In genomic region chr19:18633321-18633720, GRCh38 we compare ENCODE assay signal across 21 cellular contexts. TPM values are rescaled to one million over a fixed set of nuclear protein-coding genes. Genes with fewer than 3 reads are reported as not detected.
DNase-seq lines count a peak whose midpoint lies in the region; ATAC-seq and TF ChIP-seq lines count a peak whose summit lies in the region.
"Had no signal": no experiment of that assay in that cellular context is flagged by ENCODE, and none has a peak within 500 bp of the region (broad histone marks: within the 10 kb centered on the region; RNA-seq: fewer than 3 reads in every experiment).

No MANE protein-coding gene starts in this region.

- DNase-seq in NCI-H2029 (lab: John Stamatoyannopoulos, UW) (peak; percentile 48), NCI-H2029 treated with DMSO at 0.1 percent for 48 hours (lab: John Stamatoyannopoulos, UW) (no peak), NCI-H2171 (lab: John Stamatoyannopoulos, UW) (peak; percentile 43), SHP77 treated with DMSO at 0.1 percent for 48 hours (lab: John Stamatoyannopoulos, UW) (peak; percentile 76), osteoblast (ENCODE audit: insufficient read length, low spot score, missing footprints) (peak; percentile 6), cerebellar cortex (ENCODE audit: low spot score) (no peak)
- DNase-seq: activated CD4-positive, alpha-beta T cell treated with anti-CD3 and anti-CD28 coated beads, Interleukin-2, amount 50 U/mL, for 1 hour; activated CD8-positive, alpha-beta memory T cell treated with anti-CD3 and anti-CD28 coated beads, Interleukin-2, amount 50 U/mL, for 48 hours; activated effector memory CD4-positive, alpha-beta T cell treated with Interleukin-2 at 50 U/mL for 16 hours; BE2C; dorsolateral prefrontal cortex; kidney glomerular epithelial cell; mesenchymal stem cell; naive thymus-derived CD4-positive, alpha-beta T cell; stimulated activated CD4-positive, alpha-beta T cell treated with anti-CD3 and anti-CD28 coated beads, Interleukin-2, amount 100 ng/mL, for 48 hours; stomach had no signal

- no peak overlapping the region for H2AFZ ChIP-seq in osteoblast (ENCODE audit: low read length)

- H3K79me2 ChIP-seq in osteoblast (ENCODE audit: insufficient read depth, low read length), result peaks cover 17% of the 10 kb centered on the region

- ATAC-seq in HG03469 (IDR thresholded peaks at IDR 0.05; ENCODE audit: unreplicated experiment) (no peak), HG03457 (IDR thresholded peaks at IDR 0.05; ENCODE audit: unreplicated experiment) (no peak)
- ATAC-seq: GM12878; naive thymus-derived CD4-positive, alpha-beta T cell had no signal

- no peak overlapping the region for H3K4me2 ChIP-seq in osteoblast (ENCODE audit: insufficient read depth, low read length)

- H3K36me3 ChIP-seq in osteoblast (ENCODE audit: insufficient read depth, low read length), result no peaks in the 10 kb centered on the region
- H3K36me3 ChIP-seq: BE2C, stomach had no signal

- no peaks in the 10 kb centered on the region for H3K27me3 ChIP-seq in osteoblast (ENCODE audit: insufficient read depth, low read length)
- H3K27me3 ChIP-seq: BE2C, dorsolateral prefrontal cortex, stomach had no signal

- H3K4me3 ChIP-seq in osteoblast (ENCODE audit: insufficient read depth, low read length), result no peak overlapping the region
- H3K4me3 ChIP-seq: dorsolateral prefrontal cortex, GM12878, skin epidermis, stomach had no signal

- peaks cover 2% of the 10 kb centered on the region for H4K20me1 ChIP-seq in osteoblast (ENCODE audit: insufficient read depth, low read length)

- H3K4me1 ChIP-seq in osteoblast (ENCODE audit: insufficient read depth, low read length), result peaks cover 7% of the 10 kb centered on the region
- H3K4me1 ChIP-seq: BE2C had no signal

- no peak for TF ChIP-seq CTCF in osteoblast (IDR thresholded peaks at IDR 0.05; ENCODE audit: extremely low read depth, low read depth, low read length)

- no peak overlapping the region for H3K27ac ChIP-seq in osteoblast (ENCODE audit: low read depth, low read length)
- H3K27ac ChIP-seq: dorsolateral prefrontal cortex, skin epidermis, stomach had no signal

- H3K9me3 ChIP-seq in osteoblast (ENCODE audit: low read depth, low read length), result no peaks in the 10 kb centered on the region
- H3K9me3 ChIP-seq: BE2C, stomach had no signal

RNA-seq across cellular contexts. Expression of gene KLHL26, which starts 3.5 kb away (rescaled TPM):
- total RNA-seq in osteoblast, result 5.1 and 5.3 TPM in 2 replicates

RNA-seq across cellular contexts. Expression of gene TMEM59L, which starts 20.7 kb away (rescaled TPM):
- 0.36 and 2.1 TPM in 2 replicates for total RNA-seq in osteoblast

RNA-seq across cellular contexts. Expression of gene CRLF1, which starts 26.7 kb away (rescaled TPM):
- total RNA-seq in osteoblast, result 6.9 and 15.9 TPM in 2 replicates
- total RNA-seq: fibroblast of villous mesenchyme; naive thymus-derived CD4-positive, alpha-beta T cell had no signal

RNA-seq across cellular contexts. Expression of gene REX1BD, which starts 44.7 kb away (rescaled TPM):
- total RNA-seq in osteoblast, result 27.7 and 29.7 TPM in 2 replicates

RNA-seq across cellular contexts. Expression of gene CRTC1, which starts 50.2 kb away (rescaled TPM):
- 3.8 and 4.0 TPM in 2 replicates for total RNA-seq in osteoblast

Comparison
In these comparisons a context has a peak if more than half of its experiments do, and no peak if none do; other contexts are left out.
1. DNase-seq: peak in NCI-H2029 (single experiment), NCI-H2171 (single experiment), SHP77 treated with DMSO at 0.1 percent for 48 hours (single experiment) and osteoblast (single experiment); none in NCI-H2029 treated with DMSO at 0.1 percent for 48 hours (single experiment) and cerebellar cortex (single experiment).